11 cellular contexts compared by ENCODE assay signal in the genomic region with DNA sequence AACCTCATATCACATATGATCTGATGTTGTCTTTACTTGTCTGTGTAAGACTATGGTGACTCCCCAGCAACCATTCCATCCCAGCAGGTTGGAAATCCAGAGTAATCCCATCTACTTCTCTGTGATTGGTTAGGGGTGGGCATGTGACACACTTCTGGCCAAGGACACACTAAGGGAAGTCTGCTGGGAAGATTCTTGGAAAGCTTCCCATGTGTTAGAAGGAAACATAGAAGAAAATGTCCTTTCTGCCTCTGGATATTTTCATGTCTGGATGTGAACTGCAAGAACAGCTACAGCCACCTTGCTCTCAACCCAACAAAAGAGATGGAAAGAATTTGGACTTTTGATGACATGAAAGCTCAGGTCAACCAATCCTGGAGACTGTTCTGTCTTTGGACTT. TPM values are rescaled to one million over a fixed set of nuclear protein-coding genes. Genes with fewer than 3 reads are reported as not detected.
DNase-seq lines count a peak whose midpoint lies in the region; ATAC-seq, FAIRE-seq and TF ChIP-seq lines count a peak whose summit lies in the region.
"Had no signal": no experiment of that assay in that cellular context is flagged by ENCODE, and none has a peak within 500 bp of the region (broad histone marks: within the 10 kb centered on the region; RNA-seq: fewer than 3 reads in every experiment).

No MANE protein-coding gene starts in this region.

- no peak overlapping the region for H2AFZ ChIP-seq in GM12878 (ENCODE audit: control insufficient read depth, low read depth, low read length)

- H4K20me1 ChIP-seq in GM12878 (ENCODE audit: control insufficient read depth, insufficient read depth) = no peaks in the 10 kb centered on the region

- ATAC-seq in GM12878 (no peak), heart left ventricle (peak in 2 of 4 donors; percentile 9 to 52)
- ATAC-seq: stimulated activated naive B cell treated with anti-CD40 and anti-IgM and Interleukin-4, amounts not matched to agents 10 μg/mL and 1 μg/mL and 100 μg/mL, for 72 hours had no signal

- H3K4me1 ChIP-seq in GM12878 (ENCODE audit: control insufficient read depth, insufficient read depth, low read length) = peaks cover 10% of the 10 kb centered on the region
- H3K4me1 ChIP-seq in heart left ventricle = peaks cover 0 to 42% (median 24%) of the 10 kb centered on the region in 12 donors
- H3K4me1 ChIP-seq in stomach smooth muscle (ENCODE audit: control insufficient read depth, insufficient read depth, low read length) = peaks cover 17% of the 10 kb centered on the region

- FAIRE-seq in GM12878 (lab: Jason Lieb, UNC) = no peak

- no peak overlapping the region for H3K4me2 ChIP-seq in GM12878 (ENCODE audit: control insufficient read depth, insufficient read depth)

- intact Hi-C loops in GM12878 (cut with micrococcal nuclease; ENCODE audit: unreplicated experiment) = no loop called here
- intact Hi-C loops in heart left ventricle (cut with DNase I) = loop anchor here in 3 of 10 donors (5.0 to 10.0 kb wide), 2 partner anchors 62 to 64 kb away; a partner anchor contains a TSS

- no peak for TF ChIP-seq EP300 in GM12878 (IDR thresholded peaks at IDR 0.05; ENCODE audit: borderline replicate concordance in 1 of 2, control insufficient read depth in 1 of 2, low read depth in 2 of 2, low read length in 2 of 2)

- H3K9me3 ChIP-seq in GM12878 (replicated peaks; ENCODE audit: control insufficient read depth, insufficient read depth, low read length) = no peaks in the 10 kb centered on the region
- no peaks in the 10 kb centered on the region for H3K9me3 ChIP-seq in heart left ventricle
- no peaks in the 10 kb centered on the region for H3K9me3 ChIP-seq in stomach smooth muscle (ENCODE audit: control insufficient read depth in 2 of 2, low read length in 2 of 2)

- RAD21 ChIA-PET in GM12878 (lab: Charles Lee; ENCODE audit: unreplicated experiment) = interaction anchor here (0.9 to 1.3 kb wide), 2 partner anchors 9 to 215 kb away, joined by 3 to 4 read pairs; a partner anchor contains a TSS

- CTCF ChIA-PET in GM12878 (lab: Yijun Ruan, JAX) = interaction anchor here (0.7 to 2.7 kb wide), 13 partner anchors 9 to 307 kb away, joined by 3 to 11 read pairs (median 3); no protein-coding TSS in a partner anchor

- H3K79me2 ChIP-seq in GM12878 (ENCODE audit: control insufficient read depth, insufficient read depth, low read length) = peaks cover 15% of the 10 kb centered on the region

- H3K9ac ChIP-seq in GM12878 (ENCODE audit: control insufficient read depth, insufficient read depth, low read length) (no peak overlapping the region), stomach smooth muscle (ENCODE audit: low read length in 2 of 2) (no peak overlapping the region)

- H3K27me3 ChIP-seq in GM12878 (replicated peaks in 1 of 2; ENCODE audit: control insufficient read depth in 2 of 2, insufficient read depth in 2 of 2, low read length in 1 of 2) (no peaks in the 10 kb centered on the region), heart left ventricle (no peaks in the 10 kb centered on the region), stomach smooth muscle (ENCODE audit: control insufficient read depth in 1 of 2, insufficient read depth in 2 of 2, low read length in 2 of 2) (no peaks in the 10 kb centered on the region)

- BruUV-seq in GM12878 (replicated peaks; lab: Mats Ljungman, UMichigan) = no TSS peak

- SMC1A ChIA-PET in GM12878 (lab: Charles Lee; ENCODE audit: uncharacterized antibody, unreplicated experiment) = interaction anchor here (0.5 to 2.4 kb wide), 5 partner anchors 9 to 216 kb away, joined by 3 to 13 read pairs (median 3); no protein-coding TSS in a partner anchor

- H3K4me3 ChIP-seq in HFF-Myc (replicated peaks; ENCODE audit: low read depth, low read length) = no peak overlapping the region
- H3K4me3 ChIP-seq in GM12878 = no peak overlapping the region
- no peak overlapping the region for H3K4me3 ChIP-seq in heart left ventricle
- H3K4me3 ChIP-seq in stomach smooth muscle (ENCODE audit: low read length in 2 of 2) = no peak overlapping the region
- H3K4me3 ChIP-seq: skin epidermis had no signal

- TF ChIP-seq POLR2A in GM12878 (IDR thresholded peaks at IDR 0.05; ENCODE audit: low read depth, low read length) (no peak), heart left ventricle (IDR thresholded peaks at IDR 0.05) (no peak)

- no peaks in the 10 kb centered on the region for H3K36me3 ChIP-seq in GM12878 (ENCODE audit: control insufficient read depth in 2 of 2, insufficient read depth in 2 of 2, low read length in 1 of 2)
- no peaks in the 10 kb centered on the region for H3K36me3 ChIP-seq in heart left ventricle
- H3K36me3 ChIP-seq in stomach smooth muscle (ENCODE audit: control insufficient read depth in 2 of 2, insufficient read depth in 2 of 2, low read length in 2 of 2) = no peaks in the 10 kb centered on the region

- TF ChIP-seq RAD21 in GM12878 (IDR thresholded peaks at IDR 0.05; ENCODE audit: insufficient read depth, low read depth, low read length) = no peak

- H3K27ac ChIP-seq in GM12878 (ENCODE audit: control insufficient read depth, insufficient read depth) (no peak overlapping the region), heart left ventricle (peak overlapping the region in 4 of 12 donors; percentile 16 to 30 (median 25)), stomach smooth muscle (ENCODE audit: low read length) (peak overlapping the region; percentile 37)
- H3K27ac ChIP-seq: skin epidermis had no signal

- peak; percentile 39 for DNase-seq in HFF-Myc (ENCODE audit: extremely low read depth, low read depth)
- DNase-seq in GM12878 (ENCODE audit: low read depth, low spot score) = no peak
- peak in 3 of 5 donors; percentile 30 to 48 (median 38) for DNase-seq in heart left ventricle
- no peak for DNase-seq in GF-D8 (lab: John Stamatoyannopoulos, UW)
- no peak for DNase-seq in SIG-M5 treated with dmso at 0.1 percent for 504 hours (lab: John Stamatoyannopoulos, UW; ENCODE audit: unreplicated experiment)
- DNase-seq in NCI-H1417 (lab: John Stamatoyannopoulos, UW) = no peak
- DNase-seq: islet precursor cell; NCI-H1694; stimulated activated naive B cell treated with anti-CD40 and anti-IgM and Interleukin-4, amounts not matched to agents 10 μg/mL and 1 μg/mL and 100 μg/mL, for 72 hours had no signal

- POLR2A ChIA-PET in GM12878 (lab: Charles Lee) = interaction anchor here (0.7 to 1.0 kb wide), 3 partner anchors 9 to 471 kb away, joined by 3 to 4 read pairs (median 3); no protein-coding TSS in a partner anchor

- TF ChIP-seq CTCF in HFF-Myc (IDR thresholded peaks at IDR 0.05; ENCODE audit: low read depth, low read length, missing control alignments) = no peak
- TF ChIP-seq CTCF in GM12878 (IDR thresholded peaks at IDR 0.05 in 2 of 3, conservative IDR thresholded peaks at IDR 0.05 in 1 of 3; ENCODE audit: control insufficient read depth in 2 of 3, extremely low read depth in 1 of 3, insufficient read depth in 1 of 3, low read depth in 3 of 3, low read length in 3 of 3) = no peak
- no peak for TF ChIP-seq CTCF in heart left ventricle (IDR thresholded peaks at IDR 0.05)

- in situ Hi-C loops in GM12878 (cut with MboI) = no loop called here

TF ChIP-seq in GM12878, 131 proteins besides CTCF, POLR2A, EP300 and RAD21 (continues in another document):
- TF ChIP-seq, protein P1, sequence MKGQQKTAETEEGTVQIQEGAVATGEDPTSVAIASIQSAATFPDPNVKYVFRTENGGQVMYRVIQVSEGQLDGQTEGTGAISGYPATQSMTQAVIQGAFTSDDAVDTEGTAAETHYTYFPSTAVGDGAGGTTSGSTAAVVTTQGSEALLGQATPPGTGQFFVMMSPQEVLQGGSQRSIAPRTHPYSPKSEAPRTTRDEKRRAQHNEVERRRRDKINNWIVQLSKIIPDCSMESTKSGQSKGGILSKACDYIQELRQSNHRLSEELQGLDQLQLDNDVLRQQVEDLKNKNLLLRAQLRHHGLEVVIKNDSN (IDR thresholded peaks at IDR 0.05; ENCODE audit: borderline replicate concordance, extremely low read length, insufficient read depth, low read depth, low read length) = peak; percentile 25
- TF ChIP-seq, protein P2, sequence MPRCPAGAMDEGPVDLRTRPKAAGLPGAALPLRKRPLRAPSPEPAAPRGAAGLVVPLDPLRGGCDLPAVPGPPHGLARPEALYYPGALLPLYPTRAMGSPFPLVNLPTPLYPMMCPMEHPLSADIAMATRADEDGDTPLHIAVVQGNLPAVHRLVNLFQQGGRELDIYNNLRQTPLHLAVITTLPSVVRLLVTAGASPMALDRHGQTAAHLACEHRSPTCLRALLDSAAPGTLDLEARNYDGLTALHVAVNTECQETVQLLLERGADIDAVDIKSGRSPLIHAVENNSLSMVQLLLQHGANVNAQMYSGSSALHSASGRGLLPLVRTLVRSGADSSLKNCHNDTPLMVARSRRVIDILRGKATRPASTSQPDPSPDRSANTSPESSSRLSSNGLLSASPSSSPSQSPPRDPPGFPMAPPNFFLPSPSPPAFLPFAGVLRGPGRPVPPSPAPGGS (IDR thresholded peaks at IDR 0.05; ENCODE audit: borderline replicate concordance, insufficient read depth, low read depth, low read length, poor library complexity, severe bottlenecking) = no peak
- TF ChIP-seq, protein P3, sequence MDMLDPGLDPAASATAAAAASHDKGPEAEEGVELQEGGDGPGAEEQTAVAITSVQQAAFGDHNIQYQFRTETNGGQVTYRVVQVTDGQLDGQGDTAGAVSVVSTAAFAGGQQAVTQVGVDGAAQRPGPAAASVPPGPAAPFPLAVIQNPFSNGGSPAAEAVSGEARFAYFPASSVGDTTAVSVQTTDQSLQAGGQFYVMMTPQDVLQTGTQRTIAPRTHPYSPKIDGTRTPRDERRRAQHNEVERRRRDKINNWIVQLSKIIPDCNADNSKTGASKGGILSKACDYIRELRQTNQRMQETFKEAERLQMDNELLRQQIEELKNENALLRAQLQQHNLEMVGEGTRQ (IDR thresholded peaks at IDR 0.05; ENCODE audit: borderline replicate concordance, low read depth, low read length) = no peak

RNA-seq across cellular contexts. Expression of a gene that starts 2.6 kb away (rescaled TPM):
- total RNA-seq in GM12878 (2013; cell fraction: nucleolus; rRNA removed) = 23.1 and 32.2 TPM in 2 replicates
- 19.8 and 21.8 TPM in 2 replicates for total RNA-seq in GM12878 (2014; rRNA removed)
- 28.9 and 31.9 TPM in 2 replicates for total RNA-seq in GM12878 (2014; rRNA removed; fragmentation: Illumina TruSeq; extraction: Trizol)
- total RNA-seq in GM12878 (2021) = 22.0 and 22.7 TPM in 2 replicates
- polyA plus RNA-seq in GM12878 (2011; ENCODE audit: low read depth) = 9.2 TPM
- 23.2 and 30.6 TPM in 2 replicates for polyA plus RNA-seq in GM12878 (2011; rRNA removed)
- polyA plus RNA-seq in GM12878 (2011; cell fraction: cytosol; rRNA removed) = 8.3 and 9.4 TPM in 2 replicates
- 17.1 and 21.5 TPM in 2 replicates for polyA plus RNA-seq in GM12878 (2011; cell fraction: nucleus; rRNA removed)
- 15.1 and 15.4 TPM in 2 replicates for polyA plus RNA-seq in GM12878 (2012)
- 24.8 and 33.0 TPM in 2 replicates for polyA plus RNA-seq in GM12878 (2014; fragmentation: Illumina TruSeq; extraction: Trizol)
- 10 to 100 TPM; 11.1 to 13.0 TPM for polyA plus RNA-seq in GM12878 (2014; fragmentation: Nextera tagmentation; extraction: Ambion mirVana)
- 14.3 and 18.4 TPM in 2 replicates for polyA plus RNA-seq in GM12878 (2014; rRNA removed)
- polyA plus RNA-seq in GM12878 (2016; fragmentation: Nextera tagmentation; extraction: Ambion mirVana) = 10 to 100 TPM; 21.1 to 28.8 TPM
- polyA minus RNA-seq in GM12878 (2011; rRNA and poly(A)+ RNA removed) = 10.6 and 12.8 TPM in 2 replicates
- 7.3 and 12.6 TPM in 2 replicates for polyA minus RNA-seq in GM12878 (2011; cell fraction: cytosol; rRNA and poly(A)+ RNA removed)
- polyA minus RNA-seq in GM12878 (2011; cell fraction: nucleus; rRNA and poly(A)+ RNA removed) = 15.8 and 27.4 TPM in 2 replicates
- total RNA-seq in heart left ventricle = 10 to 100 TPM; 22.8 to 39.4 (median 28.5) TPM
- 10 to 100 TPM; 13.6 to 18.2 TPM for polyA plus RNA-seq in heart left ventricle

Comparison
In these comparisons a context has a peak if more than half of its experiments do, and no peak if none do; other contexts are left out.
1. DNase-seq: peak in HFF-Myc (single experiment) and heart left ventricle (3 of 5); none in GM12878 (single experiment), GF-D8 (single experiment), SIG-M5 treated with dmso at 0.1 percent for 504 hours (single experiment) and NCI-H1417 (0 of 3).